ENCODE assay signal across 8 cellular contexts in the genomic region with DNA sequence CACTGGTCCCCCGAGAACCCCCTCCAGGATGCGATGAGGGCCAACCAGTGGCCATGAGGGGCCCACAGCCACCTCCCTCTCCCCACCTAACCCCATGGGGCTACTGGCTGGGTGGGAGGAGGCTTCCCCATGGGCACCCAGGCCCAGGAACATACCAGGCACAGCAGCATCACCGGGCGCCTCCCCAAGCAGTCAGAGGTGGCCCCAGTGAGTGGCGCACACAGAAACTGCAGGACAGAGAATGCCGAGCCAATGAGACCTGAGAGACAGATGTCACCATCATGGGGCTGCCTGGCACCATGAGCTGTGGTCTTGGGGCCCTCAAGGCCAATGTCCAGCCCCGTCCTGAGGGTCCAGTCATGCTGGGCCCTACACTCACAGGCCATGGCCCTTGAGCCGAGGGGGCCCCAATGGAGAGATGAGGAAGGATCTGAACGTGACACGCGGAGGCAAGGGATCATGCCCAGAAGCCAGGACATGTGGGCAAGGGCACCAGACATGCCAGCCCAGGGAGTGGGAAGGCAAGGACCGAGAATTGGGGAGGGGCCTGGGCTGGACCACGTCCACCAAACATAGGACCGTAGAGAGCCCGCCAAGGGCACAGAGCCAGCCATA. TPM values are rescaled to one million over a fixed set of nuclear protein-coding genes. Genes with fewer than 3 reads are reported as not detected.
DNase-seq lines count a peak whose midpoint lies in the region; ATAC-seq, FAIRE-seq and TF ChIP-seq lines count a peak whose summit lies in the region.

No MANE protein-coding gene starts in this region.

- H3K36me3 ChIP-seq in HAP-1 (replicated peaks) (peaks cover 65% of the 10 kb centered on the region), small intestine (ENCODE audit: control insufficient read depth in 2 of 2, insufficient read depth in 2 of 2, low read length in 2 of 2) (peaks cover 0 to 11% of the 10 kb centered on the region in 2 donors)

- H3K4me3 ChIP-seq in HAP-1 (peak overlapping the region; percentile 59), fibroblast of villous mesenchyme (ENCODE audit: low read depth, low read length) (peak overlapping the region; percentile 86), small intestine (ENCODE audit: low read depth in 1 of 2, low read length in 2 of 2) (peak overlapping the region in 1 of 2 donors; percentile 76)

- CTCF ChIA-PET in WTC11 (lab: Charles Lee), result interaction anchor here (1.1 kb wide), 1 partner anchor 169 kb away, joined by 3 read pairs; no protein-coding TSS in a partner anchor

- ATAC-seq in WTC11 (no peak), HG03025 (IDR thresholded peaks at IDR 0.05; ENCODE audit: low FRiP score, unreplicated experiment) (no peak)

- DNase-seq in HAP-1 (ENCODE audit: low spot score in 2 of 2) (peak in 1 of 2 experiments; percentile 15), WTC11 (ENCODE audit: low spot score) (no peak), fibroblast of villous mesenchyme (ENCODE audit: low read depth) (no peak), small intestine (peak; percentile 41), NCI-H1417 (lab: John Stamatoyannopoulos, UW) (no peak), NCI-H748 (lab: John Stamatoyannopoulos, UW; ENCODE audit: unreplicated experiment) (no peak), activated gamma-delta T cell treated with Interleukin-2 at 50 U/mL for 16 hours (no peak)

- H3K27ac Mint-ChIP-seq in WTC11, result peak overlapping the region; percentile 95

- WGBS in small intestine, 3 donors, result 42 to 70% (median 50%) methylated on average over 15 of the region's 15 CpGs

- POLR2A ChIA-PET in WTC11 (lab: Charles Lee), result no interaction called here

- H3K9me3 Mint-ChIP-seq in WTC11, result no peaks in the 10 kb centered on the region

- H3K9me3 ChIP-seq in HAP-1 (no peaks in the 10 kb centered on the region), small intestine (ENCODE audit: control insufficient read depth, low read depth) (no peaks in the 10 kb centered on the region)

- H3K4me1 ChIP-seq in HAP-1 (peaks cover 21% of the 10 kb centered on the region), small intestine (ENCODE audit: control insufficient read depth in 2 of 2, insufficient read depth in 1 of 2, low read depth in 1 of 2, low read length in 1 of 2) (peaks cover 0 to 5% of the 10 kb centered on the region in 2 donors)

- H3K4me1 Mint-ChIP-seq in WTC11, result peaks cover 26% of the 10 kb centered on the region

- no peaks in the 10 kb centered on the region for H3K27me3 Mint-ChIP-seq in WTC11 (ENCODE audit: low read depth)

- H3K36me3 Mint-ChIP-seq in WTC11, result peaks cover 19% of the 10 kb centered on the region

- no peak for FAIRE-seq in small intestine (lab: Jason Lieb, UNC)

- TF ChIP-seq CTCF in WTC11 (IDR thresholded peaks at IDR 0.05) (no peak), fibroblast of villous mesenchyme (IDR thresholded peaks at IDR 0.05; ENCODE audit: insufficient read depth, low read depth, low read length) (no peak)

- H3K27ac ChIP-seq in small intestine (ENCODE audit: low read depth in 1 of 2, low read length in 1 of 2), result peak overlapping the region; percentile 27 to 71

- in situ Hi-C loops in HAP-1 (cut with MboI; ENCODE audit: low sequenced_read_pairs), result loop anchor here (10.0 kb wide), 1 partner anchor 168 kb away; no protein-coding TSS in a partner anchor

- H3K27me3 ChIP-seq in HAP-1 (ENCODE audit: low read depth) (no peaks in the 10 kb centered on the region), small intestine (ENCODE audit: control insufficient read depth in 2 of 2, insufficient read depth in 2 of 2, low read length in 2 of 2) (no peaks in the 10 kb centered on the region)

- H3K4me3 Mint-ChIP-seq in WTC11, result peak overlapping the region; percentile 67

TF ChIP-seq in WTC11, 78 proteins besides CTCF, POLR2A, EP300 and RAD21 (continues in another document):
- TF ChIP-seq AFF4 (CRISPR knock-in tag; IDR thresholded peaks at IDR 0.05; ENCODE audit: borderline replicate concordance) (no peak), NFE2L1 (CRISPR knock-in tag; IDR thresholded peaks at IDR 0.05) (no peak), E2F5 (CRISPR knock-in tag; IDR thresholded peaks at IDR 0.05) (no peak), SMAD3 (CRISPR knock-in tag; IDR thresholded peaks at IDR 0.05; ENCODE audit: borderline replicate concordance) (no peak), MYBL2 (CRISPR knock-in tag; IDR thresholded peaks at IDR 0.05) (no peak), FOXP4 (CRISPR knock-in tag; IDR thresholded peaks at IDR 0.05) (no peak), ZNF416 (CRISPR knock-in tag; IDR thresholded peaks at IDR 0.05) (no peak), GTF2I (CRISPR knock-in tag; conservative IDR thresholded peaks at IDR 0.05) (no peak), ELF4 (CRISPR knock-in tag; IDR thresholded peaks at IDR 0.05; ENCODE audit: low read depth) (no peak), ZNF423 (CRISPR knock-in tag; IDR thresholded peaks at IDR 0.05) (no peak), ZNF121 (CRISPR knock-in tag; IDR thresholded peaks at IDR 0.05) (no peak), ZNF138 (CRISPR knock-in tag; conservative IDR thresholded peaks at IDR 0.05) (no peak), NR2C2 (CRISPR knock-in tag; IDR thresholded peaks at IDR 0.05) (no peak), TEAD1 (CRISPR knock-in tag; IDR thresholded peaks at IDR 0.05) (no peak), ZNF263 (CRISPR knock-in tag; IDR thresholded peaks at IDR 0.05; ENCODE audit: low read depth) (no peak)
- TF ChIP-seq, protein P1, sequence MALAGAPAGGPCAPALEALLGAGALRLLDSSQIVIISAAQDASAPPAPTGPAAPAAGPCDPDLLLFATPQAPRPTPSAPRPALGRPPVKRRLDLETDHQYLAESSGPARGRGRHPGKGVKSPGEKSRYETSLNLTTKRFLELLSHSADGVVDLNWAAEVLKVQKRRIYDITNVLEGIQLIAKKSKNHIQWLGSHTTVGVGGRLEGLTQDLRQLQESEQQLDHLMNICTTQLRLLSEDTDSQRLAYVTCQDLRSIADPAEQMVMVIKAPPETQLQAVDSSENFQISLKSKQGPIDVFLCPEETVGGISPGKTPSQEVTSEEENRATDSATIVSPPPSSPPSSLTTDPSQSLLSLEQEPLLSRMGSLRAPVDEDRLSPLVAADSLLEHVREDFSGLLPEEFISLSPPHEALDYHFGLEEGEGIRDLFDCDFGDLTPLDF (CRISPR knock-in tag; IDR thresholded peaks at IDR 0.05), result no peak

RNA-seq across cellular contexts. Expression of gene NOP14, which starts 30.1 kb away (rescaled TPM):
- total RNA-seq in WTC11 (2021) (33.9 to 39.1 TPM (median 35.7 TPM) in 3 replicates), fibroblast of villous mesenchyme (19.3 and 26.3 TPM in 2 replicates)
- 10 to 100 TPM in 2 of 3 donors, 1 to 10 TPM in 1; 10.0 to 26.3 (median 10.5) TPM for polyA plus RNA-seq in small intestine

RNA-seq across cellular contexts. Expression of gene GRK4, which starts 30.3 kb away (rescaled TPM):
- total RNA-seq in WTC11 (2021) (1.4 to 3.5 TPM (median 1.6 TPM) in 3 replicates), fibroblast of villous mesenchyme (6.4 and 7.3 TPM in 2 replicates)
- polyA plus RNA-seq in small intestine, result 1 to 10 TPM; 1.1 to 3.8 (median 1.8) TPM
